Comparison of ENCODE assay signal across 1 cellular context in genomic region chr9:78406933-78407332, GRCh38.
TF ChIP-seq lines count a peak whose summit lies in the region.

No MANE protein-coding gene starts in this region.

TF ChIP-seq in HepG2, 621 proteins besides CTCF, POLR2A, EP300 and RAD21 (continued from another document and continues in another):
- no peak for TF ChIP-seq CEBPZ (IDR thresholded peaks at IDR 0.05; ENCODE audit: low read length)
- TF ChIP-seq ZBTB8A (CRISPR knock-in tag; IDR thresholded peaks at IDR 0.05; ENCODE audit: borderline replicate concordance, low read depth), result no peak
- peak; percentile 72 for TF ChIP-seq ARID3A (IDR thresholded peaks at IDR 0.05; ENCODE audit: low read depth, low read length)
- TF ChIP-seq ZNF563 (CRISPR knock-in tag; IDR thresholded peaks at IDR 0.05), result no peak
- no peak for TF ChIP-seq ZNF318 (CRISPR knock-in tag; IDR thresholded peaks at IDR 0.05)
- TF ChIP-seq NFKB2 (CRISPR knock-in tag; IDR thresholded peaks at IDR 0.05; ENCODE audit: borderline replicate concordance), result no peak
- no peak for TF ChIP-seq MEIS2 (CRISPR knock-in tag; IDR thresholded peaks at IDR 0.05)
- TF ChIP-seq LBX2 (CRISPR knock-in tag; IDR thresholded peaks at IDR 0.05; ENCODE audit: borderline replicate concordance), result no peak
- TF ChIP-seq ZFYVE20 (CRISPR knock-in tag; IDR thresholded peaks at IDR 0.05; ENCODE audit: borderline replicate concordance, low read depth), result no peak
- no peak for TF ChIP-seq ARHGAP35 (CRISPR knock-in tag; IDR thresholded peaks at IDR 0.05; ENCODE audit: borderline replicate concordance)
- TF ChIP-seq TERF1 (CRISPR knock-in tag; IDR thresholded peaks at IDR 0.05), result no peak
- no peak for TF ChIP-seq FUBP1 (CRISPR knock-in tag; IDR thresholded peaks at IDR 0.05; ENCODE audit: borderline replicate concordance)
- no peak for TF ChIP-seq ZNF260 (CRISPR knock-in tag; IDR thresholded peaks at IDR 0.05; ENCODE audit: borderline replicate concordance, low read depth)
- TF ChIP-seq YY1 (IDR thresholded peaks at IDR 0.05; ENCODE audit: insufficient read depth, insufficient replicate concordance, low read depth, low read length), result peak; percentile 36
- TF ChIP-seq KLF12 (CRISPR knock-in tag; IDR thresholded peaks at IDR 0.05; ENCODE audit: borderline replicate concordance), result no peak
- no peak for TF ChIP-seq ZNF709 (CRISPR knock-in tag; IDR thresholded peaks at IDR 0.05)
- TF ChIP-seq MNT (IDR thresholded peaks at IDR 0.05), result peak; percentile 18; the same call in 1 of the 2 replicates
- TF ChIP-seq ZNF234 (CRISPR knock-in tag; conservative IDR thresholded peaks at IDR 0.05), result no peak
- no peak for TF ChIP-seq KDM4B (CRISPR knock-in tag; IDR thresholded peaks at IDR 0.05)
- TF ChIP-seq ZBTB1 (CRISPR knock-in tag; IDR thresholded peaks at IDR 0.05; ENCODE audit: borderline replicate concordance), result no peak
- no peak for TF ChIP-seq AGO1 (IDR thresholded peaks at IDR 0.05; ENCODE audit: low read depth, low read length, poor library complexity, severe bottlenecking)
- TF ChIP-seq PAWR (CRISPR knock-in tag; IDR thresholded peaks at IDR 0.05; ENCODE audit: borderline replicate concordance), result no peak
- no peak for TF ChIP-seq ZNF552 (CRISPR knock-in tag; IDR thresholded peaks at IDR 0.05; ENCODE audit: borderline replicate concordance)
- TF ChIP-seq TARDBP (CRISPR knock-in tag; IDR thresholded peaks at IDR 0.05), result no peak
- no peak for TF ChIP-seq NRL (CRISPR knock-in tag; IDR thresholded peaks at IDR 0.05; ENCODE audit: borderline replicate concordance)
- TF ChIP-seq ZSCAN30 (CRISPR knock-in tag; IDR thresholded peaks at IDR 0.05), result no peak
- no peak for TF ChIP-seq CHD4 (IDR thresholded peaks at IDR 0.05; ENCODE audit: borderline replicate concordance, low read length)
- no peak for TF ChIP-seq SMARCC2 (IDR thresholded peaks at IDR 0.05)
- TF ChIP-seq ZNF891 (CRISPR knock-in tag; IDR thresholded peaks at IDR 0.05), result no peak
- no peak for TF ChIP-seq MYC (CRISPR knock-in tag; IDR thresholded peaks at IDR 0.05; ENCODE audit: borderline replicate concordance)
- TF ChIP-seq ZNF343 (CRISPR knock-in tag; IDR thresholded peaks at IDR 0.05), result no peak
- TF ChIP-seq GPBP1L1 (CRISPR knock-in tag; IDR thresholded peaks at IDR 0.05), result no peak
- no peak for TF ChIP-seq REL (CRISPR knock-in tag; conservative IDR thresholded peaks at IDR 0.05)
- no peak for TF ChIP-seq ZNF333 (CRISPR knock-in tag; IDR thresholded peaks at IDR 0.05; ENCODE audit: borderline replicate concordance)
- TF ChIP-seq ZNF3 (CRISPR knock-in tag; IDR thresholded peaks at IDR 0.05), result peak; percentile 70; the same call in 1 of the 2 replicates
- TF ChIP-seq NAIF1 (CRISPR knock-in tag; IDR thresholded peaks at IDR 0.05; ENCODE audit: borderline replicate concordance), result no peak
- TF ChIP-seq NFRKB (IDR thresholded peaks at IDR 0.05), result no peak
- TF ChIP-seq RNF219 (CRISPR knock-in tag; IDR thresholded peaks at IDR 0.05), result no peak
- no peak for TF ChIP-seq ZNF263 (CRISPR knock-in tag; IDR thresholded peaks at IDR 0.05)
- TF ChIP-seq ZNF30 (CRISPR knock-in tag; IDR thresholded peaks at IDR 0.05), result no peak
